Comparison of ENCODE assay signal across 29 cellular contexts in genomic region chr12:98022961-98023360, GRCh38.
"Had no signal": no experiment of that assay in that cellular context is flagged by ENCODE, and none has a peak within 500 bp of the region (broad histone marks: within the 10 kb centered on the region; RNA-seq: fewer than 3 reads in every experiment).

No MANE protein-coding gene starts in this region.

- DNase-seq: colonic mucosa; effector CD8-positive, alpha-beta T cell; endodermal cell; erythroblast; foreskin melanocyte; glutamatergic neuron; heart right ventricle; hippocampal formation; islet precursor cell; kidney glomerular epithelial cell; left ventricle myocardium superior; lower lobe of right lung; natural killer cell; pancreas; stimulated activated CD4-positive, alpha-beta T cell treated with anti-CD3 and anti-CD28 coated beads, Interleukin-12 subunit alpha, Interleukin-12 subunit beta, amount 100 ng/mL, for 4 hours; stimulated activated CD4-positive, alpha-beta T cell treated with anti-CD3 and anti-CD28 coated beads, Interleukin-1b, Interleukin-23, amount 100 ng/mL, for 48 hours; stimulated activated CD4-positive, alpha-beta T cell treated with anti-CD3 and anti-CD28 coated beads, Interleukin-4, amount 100 ng/mL, for 1 hour; stimulated activated naive CD4-positive, alpha-beta T cell treated with Interleukin-2 at 50 U/mL for 16 hours; stomach; thyroid gland; trophoblast cell had no signal

- H3K4me3 ChIP-seq: colonic mucosa, heart right ventricle, lower lobe of right lung, pancreas, right atrium auricular region, smooth muscle cell, stomach, thyroid gland had no signal

- H3K27ac ChIP-seq: colonic mucosa, heart right ventricle, lower lobe of right lung, neutrophil, pancreas, right atrium auricular region, stomach, thyroid gland had no signal

- H3K4me1 Mint-ChIP-seq: endodermal cell; memory B cell; natural killer cell; neural crest cell; stimulated activated effector memory CD8-positive, alpha-beta T cell treated with anti-CD3 and anti-CD28 coated beads, Interleukin-12 subunit alpha, Interleukin-12 subunit beta, amount 100 ng/mL, for 72 hours had no signal

- ATAC-seq: heart right ventricle; left ventricle myocardium superior; lower lobe of right lung; natural killer cell; pancreas; sciatic nerve; stimulated activated effector memory CD8-positive, alpha-beta T cell treated with anti-CD3 and anti-CD28 coated beads, Interleukin-12 subunit alpha, Interleukin-12 subunit beta, amount 100 ng/mL, for 72 hours had no signal

- H3K27me3 Mint-ChIP-seq: dendritic cell treated with granulocyte-macrophage colony-stimulating factor and Interleukin-4, amounts not matched to agents 40 ng/mL and 50 ng/mL, for 4 days; memory B cell had no signal

- H3K36me3 Mint-ChIP-seq: memory B cell; natural killer cell; stimulated activated effector memory CD8-positive, alpha-beta T cell treated with anti-CD3 and anti-CD28 coated beads, Interleukin-12 subunit alpha, Interleukin-12 subunit beta, amount 100 ng/mL, for 72 hours had no signal

- H3K36me3 ChIP-seq: colonic mucosa, heart right ventricle, lower lobe of right lung, neutrophil, pancreas, right atrium auricular region, stomach, thyroid gland had no signal

- H3K27ac Mint-ChIP-seq: dendritic cell treated with granulocyte-macrophage colony-stimulating factor and Interleukin-4, amounts not matched to agents 40 ng/mL and 50 ng/mL, for 4 days; endodermal cell; memory B cell; natural killer cell; stimulated activated effector memory CD8-positive, alpha-beta T cell treated with anti-CD3 and anti-CD28 coated beads, Interleukin-12 subunit alpha, Interleukin-12 subunit beta, amount 100 ng/mL, for 72 hours had no signal

- H3K27me3 ChIP-seq: colonic mucosa, heart right ventricle, neutrophil, pancreas, right atrium auricular region, stomach, thyroid gland had no signal

- H3K4me3 Mint-ChIP-seq: dendritic cell treated with granulocyte-macrophage colony-stimulating factor and Interleukin-4, amounts not matched to agents 40 ng/mL and 50 ng/mL, for 4 days; endodermal cell; memory B cell; natural killer cell; neural crest cell; stimulated activated effector memory CD8-positive, alpha-beta T cell treated with anti-CD3 and anti-CD28 coated beads, Interleukin-12 subunit alpha, Interleukin-12 subunit beta, amount 100 ng/mL, for 72 hours had no signal

- H3K4me1 ChIP-seq: colonic mucosa, heart right ventricle, lower lobe of right lung, pancreas, right atrium auricular region, stomach, thyroid gland had no signal

- H3K9me3 ChIP-seq: colonic mucosa, lower lobe of right lung, neutrophil, pancreas, right atrium auricular region, stomach, thyroid gland had no signal

- H3K9me3 Mint-ChIP-seq: dendritic cell treated with granulocyte-macrophage colony-stimulating factor and Interleukin-4, amounts not matched to agents 40 ng/mL and 50 ng/mL, for 4 days; endodermal cell had no signal
